ENCODE assay signal across 15 cellular contexts in the genomic region with DNA sequence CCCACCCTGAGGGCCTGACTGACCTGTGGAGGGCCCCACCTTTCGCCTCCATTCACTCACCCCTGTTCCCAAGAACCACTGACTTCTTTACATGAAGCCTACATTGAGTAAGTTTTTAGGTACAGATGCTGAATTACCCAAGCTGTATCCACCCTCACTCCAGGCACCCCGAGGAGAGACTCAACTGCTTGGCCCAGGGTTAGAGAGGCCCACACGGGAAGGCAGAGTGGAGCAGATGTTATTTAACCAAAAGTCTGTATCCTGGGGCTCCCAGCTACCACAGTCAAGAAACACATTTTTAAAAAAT.
DNase-seq lines count a peak whose midpoint lies in the region; TF ChIP-seq lines count a peak whose summit lies in the region.
"Had no signal": no experiment of that assay in that cellular context is flagged by ENCODE, and none has a peak within 500 bp of the region (broad histone marks: within the 10 kb centered on the region; RNA-seq: fewer than 3 reads in every experiment).

No MANE protein-coding gene starts in this region.

- peak overlapping the region; percentile 2 to 78 (median 34); a peak in 13 of 22 replicates for H3K9ac ChIP-seq in BLaER1 treated with 17β-estradiol and CSF1 and Interleukin-3, amounts not matched to agents 10 nM and 100 nM
- H3K9ac ChIP-seq: neural progenitor cell had no signal

- peaks cover 61 to 95% (median 78%) of the 10 kb centered on the region in 10 experiments for H3K4me1 ChIP-seq in BLaER1 treated with 17β-estradiol and CSF1 and Interleukin-3, amounts not matched to agents 10 nM and 100 nM
- peaks cover 45% of the 10 kb centered on the region for H3K4me1 ChIP-seq in CD8-positive, alpha-beta memory T cell (ENCODE audit: insufficient read depth, low read length)
- H3K4me1 ChIP-seq in muscle layer of duodenum (ENCODE audit: control insufficient read depth in 1 of 2, insufficient read depth in 2 of 2, low read length in 2 of 2): peaks cover 12 to 23% of the 10 kb centered on the region in 2 donors

- no peaks in the 10 kb centered on the region for H3K9me3 Mint-ChIP-seq in CD8-positive, alpha-beta memory T cell
- no peaks in the 10 kb centered on the region for H3K9me3 Mint-ChIP-seq in activated T-helper 2 cell treated with anti-CD3 and anti-CD28 coated beads, Interferon-gamma antibody, Interleukin-2, Interleukin-4, amounts not matched to agents 10 μg/mL and 5 μg/mL and 100 μg/mL, durations not matched to agents 14 hours and 24 hours and 36 hours
- H3K9me3 Mint-ChIP-seq: neural progenitor cell had no signal

- CTCF ChIA-PET in CD8-positive, alpha-beta memory T cell (lab: Charles Lee): interaction anchor here (0.9 to 2.5 kb wide), 16 partner anchors 13 to 346 kb away, joined by 3 to 16 read pairs (median 4); no protein-coding TSS in a partner anchor

- H3K36me3 Mint-ChIP-seq in CD8-positive, alpha-beta memory T cell: peaks cover 0 to 76% (median 16%) of the 10 kb centered on the region in 3 donors
- H3K36me3 Mint-ChIP-seq in activated T-helper 2 cell treated with anti-CD3 and anti-CD28 coated beads, Interferon-gamma antibody, Interleukin-2, Interleukin-4, amounts not matched to agents 10 μg/mL and 5 μg/mL and 100 μg/mL, durations not matched to agents 14 hours and 24 hours and 36 hours (ENCODE audit: low read depth): peaks cover 65% of the 10 kb centered on the region

- peak overlapping the region; percentile 80 to 96 (median 90) for H3K27ac Mint-ChIP-seq in CD8-positive, alpha-beta memory T cell
- peak overlapping the region; percentile 84 for H3K27ac Mint-ChIP-seq in activated T-helper 2 cell treated with anti-CD3 and anti-CD28 coated beads, Interferon-gamma antibody, Interleukin-2, Interleukin-4, amounts not matched to agents 10 μg/mL and 5 μg/mL and 100 μg/mL, durations not matched to agents 14 hours and 24 hours and 36 hours
- H3K27ac Mint-ChIP-seq: neural progenitor cell had no signal

- intact Hi-C loops in activated T-helper 2 cell treated with anti-CD3 and anti-CD28 coated beads, Interferon-gamma antibody, Interleukin-2, Interleukin-4, amounts not matched to agents 10 μg/mL and 5 μg/mL and 100 μg/mL, durations not matched to agents 14 hours and 24 hours and 36 hours (cut with micrococcal nuclease): loop anchor here (2.0 kb wide), 1 partner anchor 45 kb away; no protein-coding TSS in a partner anchor

- POLR2A ChIA-PET in CD8-positive, alpha-beta memory T cell (lab: Charles Lee): interaction anchor here (0.5 to 2.1 kb wide), 11 partner anchors 15 to 471 kb away, joined by 3 to 10 read pairs (median 6); no protein-coding TSS in a partner anchor

- H3K4me2 ChIP-seq in BLaER1 treated with 17β-estradiol and CSF1 and Interleukin-3, amounts not matched to agents 10 nM and 100 nM: peak overlapping the region; percentile 55 to 97 (median 66)
- H3K4me2 ChIP-seq: neural progenitor cell had no signal

- H3K27ac ChIP-seq in BLaER1 treated with 17β-estradiol and CSF1 and Interleukin-3, amounts not matched to agents 10 nM and 100 nM: peak overlapping the region in 10 of 11 experiments; percentile 41 to 66 (median 60); a peak in 20 of 22 replicates
- peak overlapping the region; percentile 48 for H3K27ac ChIP-seq in CD8-positive, alpha-beta memory T cell (ENCODE audit: low read depth, low read length)
- H3K27ac ChIP-seq in muscle layer of duodenum (ENCODE audit: low read length) (peak overlapping the region; percentile 54), WERI-Rb-1 (no peak overlapping the region)
- H3K27ac ChIP-seq: neural progenitor cell had no signal

- no peaks in the 10 kb centered on the region for H3K9me3 ChIP-seq in BLaER1 treated with 17β-estradiol and CSF1 and Interleukin-3, amounts not matched to agents 10 nM and 100 nM (replicated peaks in 1 of 11)
- H3K9me3 ChIP-seq in CD8-positive, alpha-beta memory T cell (ENCODE audit: low read length): no peaks in the 10 kb centered on the region
- no peaks in the 10 kb centered on the region for H3K9me3 ChIP-seq in muscle layer of duodenum (ENCODE audit: control insufficient read depth in 1 of 2, low read length in 2 of 2)
- no peaks in the 10 kb centered on the region for H3K9me3 ChIP-seq in WERI-Rb-1 (ENCODE audit: severe bottlenecking)
- H3K9me3 ChIP-seq: testis had no signal

- H3K4me3 ChIP-seq in BLaER1 treated with 17β-estradiol and CSF1 and Interleukin-3, amounts not matched to agents 10 nM and 100 nM: no peak overlapping the region; a peak in 1 of 20 replicates
- no peak overlapping the region for H3K4me3 ChIP-seq in CD8-positive, alpha-beta memory T cell (ENCODE audit: low read length)
- no peak overlapping the region for H3K4me3 ChIP-seq in muscle layer of duodenum (ENCODE audit: low read depth in 1 of 2, low read length in 2 of 2)
- no peak overlapping the region for H3K4me3 ChIP-seq in WERI-Rb-1 (ENCODE audit: low read depth, low read length)
- H3K4me3 ChIP-seq: neural progenitor cell, testis had no signal

- H3K4me1 Mint-ChIP-seq in CD8-positive, alpha-beta memory T cell: peaks cover 75 to 95% (median 92%) of the 10 kb centered on the region in 3 donors
- peaks cover 63% of the 10 kb centered on the region for H3K4me1 Mint-ChIP-seq in activated T-helper 2 cell treated with anti-CD3 and anti-CD28 coated beads, Interferon-gamma antibody, Interleukin-2, Interleukin-4, amounts not matched to agents 10 μg/mL and 5 μg/mL and 100 μg/mL, durations not matched to agents 14 hours and 24 hours and 36 hours (ENCODE audit: low read depth)

- H3K36me3 ChIP-seq in BLaER1 treated with 17β-estradiol and CSF1 and Interleukin-3, amounts not matched to agents 10 nM and 100 nM: peaks cover 15 to 99% (median 87%) of the 10 kb centered on the region in 11 experiments; a peak in 21 of 22 replicates
- peaks cover 13% of the 10 kb centered on the region for H3K36me3 ChIP-seq in CD8-positive, alpha-beta memory T cell (ENCODE audit: insufficient read depth, low read length)
- H3K36me3 ChIP-seq in muscle layer of duodenum (ENCODE audit: control insufficient read depth in 1 of 2, insufficient read depth in 2 of 2, low read length in 2 of 2) (no peaks in the 10 kb centered on the region), WERI-Rb-1 (no peaks in the 10 kb centered on the region)
- H3K36me3 ChIP-seq: neural progenitor cell had no signal

- peaks cover 0 to 100% (median 100%) of the 10 kb centered on the region in 11 experiments; a peak in 19 of 22 replicates for H4K20me1 ChIP-seq in BLaER1 treated with 17β-estradiol and CSF1 and Interleukin-3, amounts not matched to agents 10 nM and 100 nM

- H3K27me3 Mint-ChIP-seq in CD8-positive, alpha-beta memory T cell: no peaks in the 10 kb centered on the region
- no peaks in the 10 kb centered on the region for H3K27me3 Mint-ChIP-seq in activated T-helper 2 cell treated with anti-CD3 and anti-CD28 coated beads, Interferon-gamma antibody, Interleukin-2, Interleukin-4, amounts not matched to agents 10 μg/mL and 5 μg/mL and 100 μg/mL, durations not matched to agents 14 hours and 24 hours and 36 hours (ENCODE audit: low read depth)
- H3K27me3 Mint-ChIP-seq: brain had no signal

- H3K4me3 Mint-ChIP-seq in CD8-positive, alpha-beta memory T cell: peak overlapping the region; percentile 18 to 82 (median 69)
- peak overlapping the region; percentile 45 for H3K4me3 Mint-ChIP-seq in activated T-helper 2 cell treated with anti-CD3 and anti-CD28 coated beads, Interferon-gamma antibody, Interleukin-2, Interleukin-4, amounts not matched to agents 10 μg/mL and 5 μg/mL and 100 μg/mL, durations not matched to agents 14 hours and 24 hours and 36 hours (ENCODE audit: low read depth)
- H3K4me3 Mint-ChIP-seq: brain, neural progenitor cell had no signal

- TF ChIP-seq CTCF in WERI-Rb-1 (IDR thresholded peaks at IDR 0.05; ENCODE audit: low read depth, low read length): no peak

- DNase-seq in CD8-positive, alpha-beta memory T cell: no peak
- no peak for DNase-seq in activated T-helper 2 cell treated with anti-CD3 and anti-CD28 coated beads, Interferon-gamma antibody, Interleukin-2, Interleukin-4, amounts not matched to agents 10 μg/mL and 5 μg/mL and 100 μg/mL, durations not matched to agents 14 hours and 24 hours and 36 hours (ENCODE audit: low spot score)
- DNase-seq in foreskin melanocyte (no peak), NCI-H748 treated with DMSO at 0.1 percent for 48 hours (lab: John Stamatoyannopoulos, UW) (no peak), cerebellar cortex (ENCODE audit: low spot score) (no peak), WERI-Rb-1 (no peak)
- DNase-seq: kidney glomerular epithelial cell, NCI-H1092, NCI-H446 treated with DMSO at 0.1 percent for 48 hours, T1000 had no signal

- H3K27me3 ChIP-seq in BLaER1 treated with 17β-estradiol and CSF1 and Interleukin-3, amounts not matched to agents 10 nM and 100 nM: no peaks in the 10 kb centered on the region
- H3K27me3 ChIP-seq in CD8-positive, alpha-beta memory T cell (ENCODE audit: insufficient read depth, low read length, poor library complexity, severe bottlenecking): no peaks in the 10 kb centered on the region
- H3K27me3 ChIP-seq in muscle layer of duodenum (ENCODE audit: low read depth, low read length) (no peaks in the 10 kb centered on the region), WERI-Rb-1 (ENCODE audit: insufficient read depth, low read depth, severe bottlenecking) (no peaks in the 10 kb centered on the region)
- H3K27me3 ChIP-seq: neural progenitor cell, testis had no signal
